ENCODE assay signal across 9 cellular contexts in the genomic region with DNA sequence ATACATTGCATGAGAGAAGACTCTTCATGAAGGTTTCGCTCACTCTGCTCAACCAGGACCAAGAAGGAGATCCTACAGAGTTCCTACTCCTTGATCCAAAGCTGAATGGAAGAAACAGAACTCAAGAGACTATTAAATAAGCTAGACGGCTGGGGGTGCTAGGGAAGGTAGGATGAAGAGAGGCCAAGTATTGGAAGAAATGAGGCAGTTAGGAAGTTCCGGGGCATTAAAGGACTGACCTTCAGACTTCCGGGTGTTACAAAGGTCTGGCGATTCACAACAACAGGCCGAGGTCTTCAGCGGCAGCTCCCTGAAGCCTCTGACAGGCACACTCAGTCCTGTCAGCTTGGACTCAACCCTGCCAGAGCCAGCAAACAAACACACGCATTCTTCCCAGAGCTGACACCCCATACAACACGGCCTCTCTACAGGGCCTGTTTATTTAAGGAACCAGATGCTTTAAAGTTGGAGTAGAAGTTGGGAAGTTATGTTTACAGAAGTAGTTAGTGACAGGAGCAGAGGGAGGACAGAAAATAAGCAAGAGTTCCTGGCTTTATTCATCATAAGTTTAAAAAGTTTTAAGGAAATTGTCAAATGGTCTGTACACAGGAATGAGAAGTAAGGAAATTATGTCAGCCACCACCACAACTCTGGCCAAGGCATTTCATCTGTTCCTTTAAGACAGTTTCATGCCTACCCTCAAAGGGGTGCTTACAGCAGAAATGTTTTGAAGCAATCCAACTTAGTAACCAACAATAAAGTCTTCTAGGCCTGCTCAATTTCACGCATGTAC. TPM values are rescaled to one million over a fixed set of nuclear protein-coding genes. Genes with fewer than 3 reads are reported as not detected.
DNase-seq lines count a peak whose midpoint lies in the region; ATAC-seq and TF ChIP-seq lines count a peak whose summit lies in the region.
"Had no signal": no experiment of that assay in that cellular context is flagged by ENCODE, and none has a peak within 500 bp of the region (broad histone marks: within the 10 kb centered on the region; RNA-seq: fewer than 3 reads in every experiment).

No MANE protein-coding gene starts in this region.

- DNase-seq in G401 (ENCODE audit: low spot score) = peak; percentile 32
- DNase-seq in WTC11 (ENCODE audit: low spot score) = no peak
- peak; percentile 71 for DNase-seq in left cardiac atrium
- DNase-seq in gastrocnemius medialis = peak; percentile 85 to 90
- DNase-seq in RKO (ENCODE audit: low spot score) = no peak
- no peak for DNase-seq in activated naive CD4-positive, alpha-beta T cell treated with anti-CD3 and anti-CD28 coated beads for 36 hours
- DNase-seq in activated T-cell treated with anti-CD3 and anti-CD28 coated beads, Interleukin-2, amount 50 U/mL, for 1 hour = no peak
- DNase-seq: activated CD8-positive, alpha-beta memory T cell treated with anti-CD3 and anti-CD28 coated beads, Interleukin-2, amount 50 U/mL, for 48 hours had no signal

- no peaks in the 10 kb centered on the region for H3K36me3 Mint-ChIP-seq in WTC11
- no peaks in the 10 kb centered on the region for H3K36me3 Mint-ChIP-seq in activated naive CD4-positive, alpha-beta T cell treated with anti-CD3 and anti-CD28 coated beads for 36 hours (ENCODE audit: low read depth)

- H3K4me1 ChIP-seq in gastrocnemius medialis = peaks cover 62 to 84% of the 10 kb centered on the region in 2 donors

- peak overlapping the region; percentile 83 to 97 (median 90) for H3K27ac ChIP-seq in gastrocnemius medialis

- ATAC-seq in WTC11 = no peak
- peak; percentile 69 for ATAC-seq in left cardiac atrium
- peak; percentile 51 to 53 for ATAC-seq in gastrocnemius medialis
- ATAC-seq in esophagus mucosa = no peak

- TF ChIP-seq CTCF in WTC11 (IDR thresholded peaks at IDR 0.05) (no peak), gastrocnemius medialis (IDR thresholded peaks at IDR 0.05 in 4 of 5, conservative IDR thresholded peaks at IDR 0.05 in 1 of 5) (no peak)

- POLR2A ChIA-PET in WTC11 (lab: Charles Lee) = no interaction called here

- H3K27ac Mint-ChIP-seq in WTC11 = peak overlapping the region; percentile 54
- H3K27ac Mint-ChIP-seq in activated naive CD4-positive, alpha-beta T cell treated with anti-CD3 and anti-CD28 coated beads for 36 hours = no peak overlapping the region

- no peak overlapping the region for H3K4me3 Mint-ChIP-seq in WTC11
- H3K4me3 Mint-ChIP-seq in activated naive CD4-positive, alpha-beta T cell treated with anti-CD3 and anti-CD28 coated beads for 36 hours = no peak overlapping the region

- no peaks in the 10 kb centered on the region for H3K27me3 Mint-ChIP-seq in WTC11 (ENCODE audit: low read depth)
- H3K27me3 Mint-ChIP-seq in activated naive CD4-positive, alpha-beta T cell treated with anti-CD3 and anti-CD28 coated beads for 36 hours (ENCODE audit: low read depth) = peaks cover 60% of the 10 kb centered on the region

- no peaks in the 10 kb centered on the region for H3K36me3 ChIP-seq in gastrocnemius medialis

- intact Hi-C loops in left cardiac atrium (cut with DNase I) (no loop called here), gastrocnemius medialis (cut with DNase I; ENCODE audit: low total_unique reads) (loop anchor here (2.0 to 10.0 kb wide), 2 partner anchors 22 to 288 kb away; no protein-coding TSS in a partner anchor)
- intact Hi-C loops in activated naive CD4-positive, alpha-beta T cell treated with anti-CD3 and anti-CD28 coated beads for 36 hours (cut with micrococcal nuclease) = no loop called here

- H3K9me3 ChIP-seq in gastrocnemius medialis = no peaks in the 10 kb centered on the region

- CTCF ChIA-PET in WTC11 (lab: Charles Lee) = interaction anchor here (0.9 to 1.4 kb wide), 2 partner anchors 98 to 192 kb away, joined by 3 read pairs; no protein-coding TSS in a partner anchor
- CTCF ChIA-PET in activated naive CD4-positive, alpha-beta T cell treated with anti-CD3 and anti-CD28 coated beads for 36 hours (lab: Charles Lee) = interaction anchor here (1.0 to 1.2 kb wide), 2 partner anchors 9 to 116 kb away, joined by 3 to 5 read pairs; no protein-coding TSS in a partner anchor

- H3K27me3 ChIP-seq in gastrocnemius medialis = no peaks in the 10 kb centered on the region

- peak overlapping the region; percentile 31 to 68 (median 42) for H3K4me3 ChIP-seq in gastrocnemius medialis

- H3K4me1 Mint-ChIP-seq in WTC11 = peaks cover 44% of the 10 kb centered on the region
- peaks cover 12% of the 10 kb centered on the region for H3K4me1 Mint-ChIP-seq in activated naive CD4-positive, alpha-beta T cell treated with anti-CD3 and anti-CD28 coated beads for 36 hours (ENCODE audit: low read depth)

- no peaks in the 10 kb centered on the region for H3K9me3 Mint-ChIP-seq in WTC11
- no peaks in the 10 kb centered on the region for H3K9me3 Mint-ChIP-seq in activated naive CD4-positive, alpha-beta T cell treated with anti-CD3 and anti-CD28 coated beads for 36 hours

- TF ChIP-seq POLR2A in gastrocnemius medialis (IDR thresholded peaks at IDR 0.05) = peak; percentile 57 to 84

- in situ Hi-C loops in G401 (cut with HindIII; ENCODE audit: low sequenced_read_pairs) = no loop called here
- in situ Hi-C loops in gastrocnemius medialis (cut with MboI; ENCODE audit: low sequenced_read_pairs in 4 of 4) = loop anchor here in 1 of 4 donors (10.0 kb wide), 1 partner anchor 108 kb away; the partner anchor contains the start of gene PSRC1

TF ChIP-seq in WTC11, 78 proteins besides CTCF, POLR2A, EP300 and RAD21:
- TF ChIP-seq GABPB1 (CRISPR knock-in tag; IDR thresholded peaks at IDR 0.05) = peak; percentile 44; the same call in 1 of the 2 replicates
- no peak for TF ChIP-seq NFE2L1 (CRISPR knock-in tag; IDR thresholded peaks at IDR 0.05)

RNA-seq across cellular contexts. Expression of gene SORT1, which starts 4.7 kb away (rescaled TPM):
- total RNA-seq in G401 (2014; rRNA removed; shearing (Covaris generic)) = 15.1 and 17.7 TPM in 2 replicates
- total RNA-seq in WTC11 (2021) (50.2 to 60.8 TPM (median 55.9 TPM) in 3 replicates), left cardiac atrium (100 to 1,000 TPM; 139 to 157 TPM), gastrocnemius medialis (100 to 1,000 TPM in 3 of 4 donors, 10 to 100 TPM in 1; 93.7 to 226 (median 190) TPM), esophagus mucosa (60.6 TPM)
- under 1 TPM; 0.32 to 0.33 TPM for total RNA-seq in activated naive CD4-positive, alpha-beta T cell treated with anti-CD3 and anti-CD28 coated beads for 36 hours

RNA-seq across cellular contexts. Expression of gene PSMA5, which starts 33.3 kb away (rescaled TPM):
- 105 and 147 TPM in 2 replicates for total RNA-seq in G401 (2014; rRNA removed; shearing (Covaris generic))
- total RNA-seq in WTC11 (2021) (115 to 150 TPM (median 119 TPM) in 3 replicates), left cardiac atrium (10 to 100 TPM; 41.5 to 62.8 TPM), gastrocnemius medialis (10 to 100 TPM; 63.5 to 82.5 (median 78.2) TPM), esophagus mucosa (86.2 TPM)
- 100 to 1,000 TPM; 181 to 202 TPM for total RNA-seq in activated naive CD4-positive, alpha-beta T cell treated with anti-CD3 and anti-CD28 coated beads for 36 hours

Comparison
In these comparisons a context has a peak if more than half of its experiments do, and no peak if none do; other contexts are left out.
1. DNase-seq: peak in G401 (single experiment), left cardiac atrium (single experiment) and gastrocnemius medialis (2 of 2); none in WTC11 (single experiment), RKO (single experiment), activated naive CD4-positive, alpha-beta T cell treated with anti-CD3 and anti-CD28 coated beads for 36 hours (single experiment) and activated T-cell treated with anti-CD3 and anti-CD28 coated beads, Interleukin-2, amount 50 U/mL, for 1 hour (single experiment).
2. ATAC-seq: peak in left cardiac atrium (2 of 2) and gastrocnemius medialis (2 of 2); none in WTC11 (single experiment) and esophagus mucosa (single experiment).
3. RNA of gene SORT1, which starts 4.7 kb away (total RNA-seq): 93.7 to 226 TPM in gastrocnemius medialis, 139 to 157 TPM in left cardiac atrium, 60.6 TPM in esophagus mucosa (single experiment), 50.2 to 60.8 TPM in WTC11 and 15.1 to 17.7 TPM in G401; 0.32 to 0.33 TPM in activated naive CD4-positive, alpha-beta T cell treated with anti-CD3 and anti-CD28 coated beads for 36 hours; every median in the first group is over 10 times any median in the second.